1 cellular context compared by ENCODE assay signal in the genomic region with DNA sequence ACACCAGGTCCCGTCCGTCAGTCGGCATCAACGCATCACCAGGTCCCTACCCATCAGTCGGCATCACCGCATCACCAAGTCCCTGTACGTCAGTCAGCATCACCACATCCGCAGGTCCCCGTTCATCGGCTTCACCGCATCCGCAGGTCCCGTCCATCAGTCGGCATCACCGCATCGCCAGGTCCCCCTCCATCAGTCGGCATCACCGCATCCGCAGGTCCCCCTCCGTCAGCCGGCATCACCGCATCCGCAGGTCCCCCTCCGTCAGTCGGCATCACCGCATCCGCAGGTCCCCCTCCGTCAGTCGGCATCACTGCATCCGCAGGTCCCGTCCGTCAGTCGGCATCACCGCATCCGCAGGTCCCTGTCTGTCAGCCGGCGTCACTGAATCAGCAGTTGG.
A peak's percentile ranks its signal among the peaks of the same experiment; 100 is the strongest.
TF ChIP-seq lines count a peak whose summit lies in the region.

No MANE protein-coding gene starts in this region.

TF ChIP-seq in HepG2, 621 proteins besides CTCF, POLR2A, EP300 and RAD21:
- TF ChIP-seq SNAPC2 (CRISPR knock-in tag; IDR thresholded peaks at IDR 0.05) (no peak), AGO2 (optimal IDR thresholded peaks at IDR 0.05; ENCODE audit: low read depth, low read length) (peak; percentile 69)
